In the genomic region with DNA sequence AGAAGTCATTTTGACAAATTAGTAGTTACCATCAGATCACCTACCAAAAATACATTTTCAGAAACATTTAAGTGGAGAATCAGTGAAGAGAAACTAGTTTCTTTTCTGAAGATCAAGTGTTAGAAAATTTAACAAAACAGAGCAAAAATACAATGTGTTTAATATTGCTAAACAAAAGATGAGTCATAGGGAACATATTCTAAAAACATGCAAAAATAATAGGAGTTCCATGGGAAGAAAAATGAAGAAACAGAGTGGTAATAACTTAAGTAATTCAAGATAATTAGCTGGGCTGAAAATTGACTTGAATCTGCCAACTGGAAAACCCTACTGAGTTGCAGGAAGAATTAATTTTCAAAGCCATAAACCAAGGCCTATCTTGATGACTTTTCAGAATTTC, we compare ENCODE assay signal across 20 cellular contexts.
"Had no signal": no experiment of that assay in that cellular context is flagged by ENCODE, and none has a peak within 500 bp of the region (broad histone marks: within the 10 kb centered on the region; RNA-seq: fewer than 3 reads in every experiment).

No MANE protein-coding gene starts in this region.

- H3K9me3 Mint-ChIP-seq: activated naive CD4-positive, alpha-beta T cell treated with anti-CD3 and anti-CD28 coated beads, Interleukin-2, amount 10 ng/mL, durations not matched to agents 7 days and 5 days had no signal

- H3K27me3 Mint-ChIP-seq: activated CD8-positive, alpha-beta memory T cell treated with anti-CD3 and anti-CD28 coated beads, Interleukin-2, amount 10 ng/mL, durations not matched to agents 7 days and 5 days; activated naive CD4-positive, alpha-beta T cell treated with anti-CD3 and anti-CD28 coated beads, Interleukin-2, amount 10 ng/mL, durations not matched to agents 7 days and 5 days; progenitor cell of endocrine pancreas had no signal

- H3K36me3 Mint-ChIP-seq: activated CD8-positive, alpha-beta memory T cell treated with anti-CD3 and anti-CD28 coated beads, Interleukin-2, amount 10 ng/mL, durations not matched to agents 7 days and 5 days; activated naive CD4-positive, alpha-beta T cell treated with anti-CD3 and anti-CD28 coated beads, Interleukin-2, amount 10 ng/mL, durations not matched to agents 7 days and 5 days had no signal

- H3K36me3 ChIP-seq: colonic mucosa, right atrium auricular region, transverse colon, vagina had no signal

- H3K9me3 ChIP-seq: colonic mucosa, vagina had no signal

- ATAC-seq: activated CD8-positive, alpha-beta memory T cell treated with anti-CD3 and anti-CD28 coated beads, Interleukin-2, amount 10 ng/mL, durations not matched to agents 7 days and 5 days had no signal

- H3K4me1 ChIP-seq: colonic mucosa, right atrium auricular region, transverse colon, vagina had no signal

- H3K27me3 ChIP-seq: colonic mucosa, right atrium auricular region, transverse colon, vagina had no signal

- H3K4me3 ChIP-seq: colonic mucosa, right atrium auricular region, skin epidermis, transverse colon, vagina had no signal

- H3K4me3 Mint-ChIP-seq: activated CD8-positive, alpha-beta memory T cell treated with anti-CD3 and anti-CD28 coated beads, Interleukin-2, amount 10 ng/mL, durations not matched to agents 7 days and 5 days; activated naive CD4-positive, alpha-beta T cell treated with anti-CD3 and anti-CD28 coated beads, Interleukin-2, amount 10 ng/mL, durations not matched to agents 7 days and 5 days; nephron progenitor cell had no signal

- H3K4me1 Mint-ChIP-seq: activated CD8-positive, alpha-beta memory T cell treated with anti-CD3 and anti-CD28 coated beads, Interleukin-2, amount 10 ng/mL, durations not matched to agents 7 days and 5 days; activated naive CD4-positive, alpha-beta T cell treated with anti-CD3 and anti-CD28 coated beads, Interleukin-2, amount 10 ng/mL, durations not matched to agents 7 days and 5 days; nephron progenitor cell had no signal

- H3K27ac Mint-ChIP-seq: activated CD8-positive, alpha-beta memory T cell treated with anti-CD3 and anti-CD28 coated beads, Interleukin-2, amount 10 ng/mL, durations not matched to agents 7 days and 5 days; activated naive CD4-positive, alpha-beta T cell treated with anti-CD3 and anti-CD28 coated beads, Interleukin-2, amount 10 ng/mL, durations not matched to agents 7 days and 5 days; nephron progenitor cell; progenitor cell of endocrine pancreas had no signal

- H3K27ac ChIP-seq: colonic mucosa, right atrium auricular region, transverse colon, vagina had no signal

- DNase-seq: activated CD4-positive, alpha-beta T cell treated with anti-CD3 and anti-CD28 coated beads, Interleukin-2, amount 50 U/mL, for 4 hours; activated CD4-positive, CD25-positive, alpha-beta regulatory T cell treated with anti-CD3 and anti-CD28 coated beads, Interleukin-2, amount 50 U/mL, for 72 hours; activated CD8-positive, alpha-beta memory T cell treated with anti-CD3 and anti-CD28 coated beads, Interleukin-2, amount 10 ng/mL, durations not matched to agents 7 days and 5 days; activated naive CD4-positive, alpha-beta T cell treated with anti-CD3 and anti-CD28 coated beads, Interleukin-2, amount 10 ng/mL, durations not matched to agents 7 days and 5 days; activated T-cell treated with anti-CD3 and anti-CD28 coated beads, Interleukin-2, amount 50 U/mL, for 1 hour; caudate nucleus; colonic mucosa; hippocampal formation; kidney glomerular epithelial cell; mesendoderm; nephron progenitor cell; stimulated activated CD4-positive, alpha-beta T cell treated with anti-CD3 and anti-CD28 coated beads, Interleukin-4, amount 100 ng/mL, for 24 hours; stimulated activated naive CD4-positive, alpha-beta T cell; T-helper 1 cell; T1000; transverse colon had no signal
